Comparison of ENCODE assay signal across 1 cellular context in the genomic region with DNA sequence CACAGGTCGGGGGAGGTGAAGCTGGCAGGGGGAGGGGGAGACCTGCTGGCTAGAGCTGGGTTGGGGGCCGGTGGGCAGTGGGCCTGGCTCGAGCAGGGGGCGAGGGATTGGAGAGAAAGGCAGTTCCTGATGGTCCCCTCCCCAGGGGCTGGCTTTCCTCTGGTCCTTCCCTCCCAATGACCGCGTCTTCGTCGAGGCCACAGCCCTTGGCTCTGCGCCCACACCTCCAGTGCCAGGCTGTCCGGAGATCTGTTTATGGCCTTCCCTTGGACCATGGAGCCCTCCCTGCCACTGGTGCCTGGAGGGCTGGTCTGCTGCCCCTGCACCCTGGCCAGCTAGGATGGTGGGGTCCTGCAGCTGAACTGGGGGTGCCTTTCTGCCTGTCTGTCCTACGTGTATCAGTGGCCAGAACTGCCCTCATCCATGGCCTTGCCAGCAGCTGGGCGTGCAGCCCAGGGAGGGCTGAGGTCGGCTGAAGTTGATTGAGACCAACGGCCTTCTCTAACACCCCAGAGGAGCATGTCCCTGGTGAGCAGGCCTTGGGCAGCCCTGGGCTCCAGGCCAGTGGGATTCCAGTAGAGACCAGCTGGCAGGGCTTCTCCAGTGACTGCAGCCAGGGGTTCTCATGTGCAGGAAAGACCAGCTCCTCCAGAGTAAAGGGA.
TF ChIP-seq lines count a peak whose summit lies in the region.

No MANE protein-coding gene starts in this region.

TF ChIP-seq in IMR-90, 13 proteins besides CTCF, POLR2A, EP300 and RAD21 (continued from another document):
- TF ChIP-seq MAFK (IDR thresholded peaks at IDR 0.05; ENCODE audit: low read depth, low read length): no peak
